ENCODE assay signal across 1 cellular context in the genomic region with DNA sequence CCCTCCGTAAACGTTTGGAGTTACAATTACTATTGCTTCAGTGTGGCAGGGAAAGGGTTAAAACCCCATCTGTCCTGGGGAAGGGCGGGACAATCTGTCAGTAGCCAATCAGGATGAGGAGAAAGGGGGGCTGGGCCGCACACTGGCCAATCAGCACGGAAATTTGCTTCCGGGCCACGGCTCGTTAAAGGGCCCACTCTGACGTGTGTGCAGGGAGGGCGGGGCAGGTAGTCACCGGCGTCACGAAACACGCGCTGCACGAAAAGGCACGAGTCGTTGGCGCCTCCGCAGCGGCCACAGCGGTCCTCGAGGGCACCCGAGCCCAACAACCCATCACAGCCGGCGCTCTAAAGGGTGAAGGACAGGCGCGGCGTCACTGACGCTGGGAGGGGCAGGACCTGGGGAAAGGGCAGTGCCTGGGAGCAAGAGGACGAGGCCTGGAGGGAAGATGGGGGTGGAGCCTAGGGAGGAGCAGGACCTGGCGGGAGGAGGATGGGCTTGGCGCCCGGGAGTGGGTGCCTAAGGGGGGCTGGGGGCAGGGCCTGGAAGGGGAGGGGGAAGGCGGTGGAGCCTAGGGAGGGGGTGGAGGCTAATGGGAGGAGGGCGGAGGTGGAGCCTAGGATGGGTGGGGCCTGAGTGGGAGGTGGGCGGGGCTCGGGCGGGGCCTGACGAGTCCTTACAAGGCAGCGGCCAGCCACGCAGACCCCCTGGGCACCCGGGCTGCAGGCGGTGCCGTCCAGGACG.
TF ChIP-seq lines count a peak whose summit lies in the region.

No MANE protein-coding gene starts in this region.

TF ChIP-seq in H1, 55 proteins besides CTCF, POLR2A, EP300 and RAD21:
- TF ChIP-seq HDAC6 (IDR thresholded peaks at IDR 0.05; ENCODE audit: low read depth, low read length), result no peak
- TF ChIP-seq SP1 (IDR thresholded peaks at IDR 0.05; ENCODE audit: low read depth, low read length), result peak; percentile 98
- TF ChIP-seq TAF7 (optimal IDR thresholded peaks at IDR 0.05; ENCODE audit: borderline replicate concordance, low read depth, low read length), result no peak
- no peak for TF ChIP-seq NRF1 (IDR thresholded peaks at IDR 0.05; ENCODE audit: low read depth, low read length)
- no peak for TF ChIP-seq FOSL1 (IDR thresholded peaks at IDR 0.05; ENCODE audit: insufficient read depth, low read depth, low read length)
- no peak for TF ChIP-seq RNF2 (IDR thresholded peaks at IDR 0.05; ENCODE audit: borderline replicate concordance, low read depth, low read length, missing control alignments, poor library complexity, severe bottlenecking)
- no peak for TF ChIP-seq CHD1 (IDR thresholded peaks at IDR 0.05; ENCODE audit: low read depth, low read length)
- no peak for TF ChIP-seq RBBP5 (IDR thresholded peaks at IDR 0.05; ENCODE audit: borderline replicate concordance, low read depth, low read length)
- TF ChIP-seq SIX5 (IDR thresholded peaks at IDR 0.05; ENCODE audit: low read depth, low read length), result no peak
- no peak for TF ChIP-seq KDM5A (IDR thresholded peaks at IDR 0.05; ENCODE audit: low read length)
- no peak for TF ChIP-seq POLR2AphosphoS5 (IDR thresholded peaks at IDR 0.05; ENCODE audit: low read depth, low read length)
- no peak for TF ChIP-seq MAFK (IDR thresholded peaks at IDR 0.05; ENCODE audit: low read depth, low read length)
- peak; percentile 50; the same call in 1 of the 2 replicates for TF ChIP-seq BACH1 (IDR thresholded peaks at IDR 0.05; ENCODE audit: low read length)
- peak; percentile 61 for TF ChIP-seq KDM4A (IDR thresholded peaks at IDR 0.05; ENCODE audit: low read depth, low read length, severe bottlenecking)
- TF ChIP-seq CREB1 (IDR thresholded peaks at IDR 0.05), result peak; percentile 91
- TF ChIP-seq SAP30 (IDR thresholded peaks at IDR 0.05; ENCODE audit: insufficient read depth, insufficient replicate concordance, low read length), result no peak
- no peak for TF ChIP-seq KDM1A (IDR thresholded peaks at IDR 0.05; ENCODE audit: borderline replicate concordance, low read length)
- no peak for TF ChIP-seq BCL11A (IDR thresholded peaks at IDR 0.05; ENCODE audit: low read depth in 2 of 2, low read length in 2 of 2)
- TF ChIP-seq CEBPB (IDR thresholded peaks at IDR 0.05; ENCODE audit: low read depth, low read length), result 0 out of 2 replicates have a peak, but pooled peaks have one; percentile 34
- no peak for TF ChIP-seq CBX5 (IDR thresholded peaks at IDR 0.05; ENCODE audit: low read depth, low read length)
- no peak for TF ChIP-seq YY1 (IDR thresholded peaks at IDR 0.05; ENCODE audit: low read depth, low read length)
- TF ChIP-seq TAF1 (IDR thresholded peaks at IDR 0.05; ENCODE audit: low read depth, low read length), result no peak
- no peak for TF ChIP-seq BRCA1 (IDR thresholded peaks at IDR 0.05; ENCODE audit: low read depth, low read length)
- no peak for TF ChIP-seq RXRA (IDR thresholded peaks at IDR 0.05; ENCODE audit: insufficient read depth, low read depth, low read length)
- no peak for TF ChIP-seq SUZ12 (IDR thresholded peaks at IDR 0.05; ENCODE audit: low read length)
- TF ChIP-seq GTF2F1 (IDR thresholded peaks at IDR 0.05; ENCODE audit: borderline replicate concordance, low read depth, low read length), result no peak
- no peak for TF ChIP-seq GABPA (IDR thresholded peaks at IDR 0.05; ENCODE audit: borderline replicate concordance, insufficient read depth, low read length)
- no peak for TF ChIP-seq EZH2 (IDR thresholded peaks at IDR 0.05; ENCODE audit: low read depth, low read length, severe bottlenecking)
- TF ChIP-seq MAX (IDR thresholded peaks at IDR 0.05), result peak; percentile 83
- 0 out of 2 replicates have a peak, but pooled peaks have one; percentile 47 for TF ChIP-seq PHF8 (conservative IDR thresholded peaks at IDR 0.05; ENCODE audit: low read depth, low read length)
- TF ChIP-seq ASH2L (IDR thresholded peaks at IDR 0.05; ENCODE audit: low read length), result peak; percentile 46
- TF ChIP-seq POU5F1 (IDR thresholded peaks at IDR 0.05; ENCODE audit: low read depth, low read length), result no peak
- TF ChIP-seq RFX5 (IDR thresholded peaks at IDR 0.05; ENCODE audit: borderline replicate concordance, low read depth, low read length), result no peak
- TF ChIP-seq, protein P1, sequence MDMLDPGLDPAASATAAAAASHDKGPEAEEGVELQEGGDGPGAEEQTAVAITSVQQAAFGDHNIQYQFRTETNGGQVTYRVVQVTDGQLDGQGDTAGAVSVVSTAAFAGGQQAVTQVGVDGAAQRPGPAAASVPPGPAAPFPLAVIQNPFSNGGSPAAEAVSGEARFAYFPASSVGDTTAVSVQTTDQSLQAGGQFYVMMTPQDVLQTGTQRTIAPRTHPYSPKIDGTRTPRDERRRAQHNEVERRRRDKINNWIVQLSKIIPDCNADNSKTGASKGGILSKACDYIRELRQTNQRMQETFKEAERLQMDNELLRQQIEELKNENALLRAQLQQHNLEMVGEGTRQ (IDR thresholded peaks at IDR 0.05; ENCODE audit: low read length), result no peak
- TF ChIP-seq CHD2 (IDR thresholded peaks at IDR 0.05; ENCODE audit: low read length), result peak; percentile 85
- TF ChIP-seq TBP (IDR thresholded peaks at IDR 0.05; ENCODE audit: low read depth, low read length), result no peak
- TF ChIP-seq TCF12 (IDR thresholded peaks at IDR 0.05; ENCODE audit: low read depth, low read length), result no peak
- no peak for TF ChIP-seq EGR1 (IDR thresholded peaks at IDR 0.05; ENCODE audit: borderline replicate concordance, low read depth, low read length)
- no peak for TF ChIP-seq SIRT6 (IDR thresholded peaks at IDR 0.05; ENCODE audit: low read length)
- TF ChIP-seq CHD7 (IDR thresholded peaks at IDR 0.05; ENCODE audit: insufficient replicate concordance, low read length), result no peak
- TF ChIP-seq, protein P2, sequence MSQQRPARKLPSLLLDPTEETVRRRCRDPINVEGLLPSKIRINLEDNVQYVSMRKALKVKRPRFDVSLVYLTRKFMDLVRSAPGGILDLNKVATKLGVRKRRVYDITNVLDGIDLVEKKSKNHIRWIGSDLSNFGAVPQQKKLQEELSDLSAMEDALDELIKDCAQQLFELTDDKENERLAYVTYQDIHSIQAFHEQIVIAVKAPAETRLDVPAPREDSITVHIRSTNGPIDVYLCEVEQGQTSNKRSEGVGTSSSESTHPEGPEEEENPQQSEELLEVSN (IDR thresholded peaks at IDR 0.05), result peak; percentile 57; the same call in 1 of the 2 replicates
- TF ChIP-seq, protein P3, sequence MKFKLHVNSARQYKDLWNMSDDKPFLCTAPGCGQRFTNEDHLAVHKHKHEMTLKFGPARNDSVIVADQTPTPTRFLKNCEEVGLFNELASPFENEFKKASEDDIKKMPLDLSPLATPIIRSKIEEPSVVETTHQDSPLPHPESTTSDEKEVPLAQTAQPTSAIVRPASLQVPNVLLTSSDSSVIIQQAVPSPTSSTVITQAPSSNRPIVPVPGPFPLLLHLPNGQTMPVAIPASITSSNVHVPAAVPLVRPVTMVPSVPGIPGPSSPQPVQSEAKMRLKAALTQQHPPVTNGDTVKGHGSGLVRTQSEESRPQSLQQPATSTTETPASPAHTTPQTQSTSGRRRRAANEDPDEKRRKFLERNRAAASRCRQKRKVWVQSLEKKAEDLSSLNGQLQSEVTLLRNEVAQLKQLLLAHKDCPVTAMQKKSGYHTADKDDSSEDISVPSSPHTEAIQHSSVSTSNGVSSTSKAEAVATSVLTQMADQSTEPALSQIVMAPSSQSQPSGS (IDR thresholded peaks at IDR 0.05; ENCODE audit: low read length), result no peak
- no peak for TF ChIP-seq JUN (IDR thresholded peaks at IDR 0.05; ENCODE audit: low read depth, low read length)
- peak in 1 of 2 experiments; percentile 72; a peak in 2 of 4 replicates for TF ChIP-seq SIN3A (conservative IDR thresholded peaks at IDR 0.05 in 1 of 2, IDR thresholded peaks at IDR 0.05 in 1 of 2; ENCODE audit: low read depth in 1 of 2, low read length in 2 of 2)
- no peak for TF ChIP-seq ZNF274 (IDR thresholded peaks at IDR 0.05; ENCODE audit: borderline replicate concordance, extremely low read depth, low read length)
- TF ChIP-seq SP2 (IDR thresholded peaks at IDR 0.05; ENCODE audit: low read length), result peak; percentile 80
- TF ChIP-seq CBX8 (IDR thresholded peaks at IDR 0.05; ENCODE audit: borderline replicate concordance, low read depth, low read length), result no peak
- no peak for TF ChIP-seq TEAD4 (IDR thresholded peaks at IDR 0.05; ENCODE audit: low read depth, low read length)
- TF ChIP-seq HDAC2 (IDR thresholded peaks at IDR 0.05; ENCODE audit: borderline replicate concordance in 1 of 2, low read depth in 2 of 2, low read length in 2 of 2), result no peak
- no peak for TF ChIP-seq JUND (IDR thresholded peaks at IDR 0.05; ENCODE audit: low read length)
- TF ChIP-seq SRF (IDR thresholded peaks at IDR 0.05; ENCODE audit: low read depth, low read length), result no peak
- no peak for TF ChIP-seq NANOG (IDR thresholded peaks at IDR 0.05; ENCODE audit: insufficient read depth, low read depth, low read length, poor library complexity, severe bottlenecking)
- peak; percentile 75; the same call in 1 of the 2 replicates for TF ChIP-seq SP4 (IDR thresholded peaks at IDR 0.05; ENCODE audit: low read length)
- TF ChIP-seq, protein P4, sequence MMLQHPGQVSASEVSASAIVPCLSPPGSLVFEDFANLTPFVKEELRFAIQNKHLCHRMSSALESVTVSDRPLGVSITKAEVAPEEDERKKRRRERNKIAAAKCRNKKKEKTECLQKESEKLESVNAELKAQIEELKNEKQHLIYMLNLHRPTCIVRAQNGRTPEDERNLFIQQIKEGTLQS (IDR thresholded peaks at IDR 0.05; ENCODE audit: insufficient read depth, low read depth, low read length), result no peak
- TF ChIP-seq CTBP2 (IDR thresholded peaks at IDR 0.05; ENCODE audit: borderline replicate concordance, insufficient read depth, insufficient read length, low read length), result no peak
